ENCODE assay signal across 9 cellular contexts in genomic region chr11:111944651-111945051, GRCh38. TPM values are rescaled to one million over a fixed set of nuclear protein-coding genes. Genes with fewer than 3 reads are reported as not detected.
DNase-seq lines count a peak whose midpoint lies in the region; ATAC-seq and TF ChIP-seq lines count a peak whose summit lies in the region.
"Had no signal": no experiment of that assay in that cellular context is flagged by ENCODE, and none has a peak within 500 bp of the region (broad histone marks: within the 10 kb centered on the region; RNA-seq: fewer than 3 reads in every experiment).

No MANE protein-coding gene starts in this region.

- H3K27me3 ChIP-seq in left ventricle myocardium inferior (ENCODE audit: low read depth) (no peaks in the 10 kb centered on the region), left lung (no peaks in the 10 kb centered on the region), vagina (no peaks in the 10 kb centered on the region)

- ATAC-seq in left ventricle myocardium superior (no peak), left lung (peak; percentile 45), HG02938 (IDR thresholded peaks at IDR 0.05; ENCODE audit: unreplicated experiment) (no peak), HG02678 (IDR thresholded peaks at IDR 0.05; ENCODE audit: unreplicated experiment) (no peak)

- no peaks in the 10 kb centered on the region for H3K9me3 ChIP-seq in left ventricle myocardium inferior (replicated peaks)
- no peaks in the 10 kb centered on the region for H3K9me3 ChIP-seq in left lung
- no peaks in the 10 kb centered on the region for H3K9me3 ChIP-seq in vagina

- intact Hi-C loops in left ventricle myocardium inferior (cut with micrococcal nuclease) (no loop called here), left ventricle myocardium superior (cut with micrococcal nuclease) (no loop called here), left lung (cut with DNase I) (no loop called here), vagina (cut with DNase I) (no loop called here)

- H3K4me1 ChIP-seq in left ventricle myocardium inferior, result peaks cover 66% of the 10 kb centered on the region
- peaks cover 4 to 7% of the 10 kb centered on the region in 2 donors for H3K4me1 ChIP-seq in left lung
- peaks cover 14% of the 10 kb centered on the region for H3K4me1 ChIP-seq in vagina

- DNase-seq in left ventricle myocardium inferior, result no peak
- DNase-seq in left ventricle myocardium superior, result no peak
- no peak for DNase-seq in left lung
- no peak for DNase-seq in vagina (ENCODE audit: extremely low spot score in 2 of 2)
- DNase-seq in SKM-1 (lab: John Stamatoyannopoulos, UW; ENCODE audit: unreplicated experiment), result no peak
- DNase-seq: activated B cell treated with CpG ODN at 0.5 μM for 24 hours had no signal

- H3K27ac ChIP-seq in left ventricle myocardium inferior (replicated peaks) (peak overlapping the region; percentile 32), angular gyrus (ENCODE audit: low read depth, low read length) (peak overlapping the region; percentile 42), left lung (peak overlapping the region; percentile 28 to 59), vagina (peak overlapping the region; percentile 57)

- TF ChIP-seq CTCF in left ventricle myocardium inferior (IDR thresholded peaks at IDR 0.05; ENCODE audit: borderline replicate concordance) (no peak), left lung (IDR thresholded peaks at IDR 0.05) (no peak), vagina (IDR thresholded peaks at IDR 0.05) (no peak)

- TF ChIP-seq POLR2A in vagina (IDR thresholded peaks at IDR 0.05), result no peak

- H3K36me3 ChIP-seq in left ventricle myocardium inferior (no peaks in the 10 kb centered on the region), left lung (no peaks in the 10 kb centered on the region), vagina (no peaks in the 10 kb centered on the region)

- H3K4me3 ChIP-seq in left ventricle myocardium inferior (no peak overlapping the region), left lung (no peak overlapping the region), vagina (no peak overlapping the region)

RNA-seq across cellular contexts. Expression of gene DIXDC1, which starts 7.5 kb away (rescaled TPM):
- total RNA-seq in left ventricle myocardium inferior (20.2 TPM), left ventricle myocardium superior (19.6 TPM), left lung (10 to 100 TPM; 10.9 to 11.1 TPM), vagina (36.8 TPM)

RNA-seq across cellular contexts. Expression of gene C11orf52, which starts 25.9 kb away (rescaled TPM):
- total RNA-seq in left ventricle myocardium inferior (1.2 TPM), left ventricle myocardium superior (1.0 TPM), left lung (10 to 100 TPM in 1 of 2 donors, 1 to 10 TPM in 1; 6.2 to 15.6 TPM), vagina (1.5 TPM)
- total RNA-seq: activated B cell treated with CpG ODN at 0.5 μM for 24 hours had no signal

RNA-seq across cellular contexts. Expression of gene HSPB2, which starts 32.1 kb away (rescaled TPM):
- total RNA-seq in left ventricle myocardium inferior (36.5 TPM), left ventricle myocardium superior (37.0 TPM), left lung (1 to 10 TPM; 3.7 to 4.6 TPM), vagina (not detected)
- total RNA-seq: activated B cell treated with CpG ODN at 0.5 μM for 24 hours had no signal

RNA-seq across cellular contexts. Expression of gene CRYAB, which starts 33.1 kb away (rescaled TPM):
- total RNA-seq in left ventricle myocardium inferior (6,704 TPM), left ventricle myocardium superior (6,681 TPM), left lung (10 to 100 TPM; 41.5 to 89.2 TPM), vagina (161 TPM)
- total RNA-seq: activated B cell treated with CpG ODN at 0.5 μM for 24 hours had no signal
